ENCODE assay signal across 17 cellular contexts in the genomic region with DNA sequence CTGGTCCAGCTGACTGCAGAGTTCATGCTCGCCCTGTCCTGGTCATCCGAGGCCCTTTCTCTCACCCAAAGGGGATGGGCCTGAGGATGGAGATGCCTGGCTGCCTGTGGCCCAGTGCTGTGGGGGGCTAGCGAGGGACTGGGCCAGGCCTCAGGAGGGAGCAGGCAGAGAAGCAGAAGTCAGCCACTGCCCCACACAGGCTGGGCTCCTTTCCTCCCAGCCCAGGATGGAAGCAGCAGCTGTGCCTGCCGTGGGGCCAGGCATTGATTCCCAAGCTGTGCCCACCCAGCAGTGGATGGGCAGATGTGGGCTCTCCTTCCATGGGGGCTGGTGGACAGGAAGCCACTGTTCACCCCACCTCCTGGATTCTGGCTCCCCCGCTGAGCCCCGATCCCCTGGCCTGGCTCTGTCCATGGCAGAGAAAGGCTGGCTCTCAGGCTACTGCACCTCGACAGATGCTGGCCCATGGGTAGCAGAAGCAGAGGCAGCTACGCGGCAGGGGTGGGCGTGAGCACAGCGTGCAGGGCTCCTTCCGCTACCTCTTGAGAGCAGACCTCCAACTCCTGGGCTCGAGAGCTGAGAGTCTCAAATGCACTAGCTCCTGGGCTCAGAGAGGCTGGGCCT. TPM values are rescaled to one million over a fixed set of nuclear protein-coding genes. Genes with fewer than 3 reads are reported as not detected.
DNase-seq lines count a peak whose midpoint lies in the region; ATAC-seq and TF ChIP-seq lines count a peak whose summit lies in the region.
"Had no signal": no experiment of that assay in that cellular context is flagged by ENCODE, and none has a peak within 500 bp of the region (broad histone marks: within the 10 kb centered on the region; RNA-seq: fewer than 3 reads in every experiment).

No MANE protein-coding gene starts in this region.

- peak; percentile 21 for DNase-seq in DMS 273 (lab: John Stamatoyannopoulos, UW; ENCODE audit: unreplicated experiment)
- no peak for DNase-seq in DMS 273 treated with DMSO at 0.1 percent for 48 hours (lab: John Stamatoyannopoulos, UW)
- peak; percentile 77 for DNase-seq in chondrocyte (ENCODE audit: low spot score)
- peak; percentile 39 for DNase-seq in sciatic nerve (ENCODE audit: low spot score)
- no peak for DNase-seq in NCI-H2081 treated with DMSO at 0.1 percent for 48 hours (lab: John Stamatoyannopoulos, UW)
- DNase-seq in nucleus accumbens (lab: John Stamatoyannopoulos, UW): no peak
- DNase-seq: activated T-cell treated with anti-CD3 and anti-CD28 coated beads, Interleukin-2, amount 50 U/mL, for 4 hours; HFFc6; NCI-H1694; NCI-H69; SW 1271 had no signal

- intact Hi-C loops in sciatic nerve (cut with DNase I): no loop called here

- POLR2A ChIA-PET in HEK293 (lab: Yijun Ruan, JAX): no interaction called here

- no peak overlapping the region for H3K4me3 ChIP-seq in HEK293 (ENCODE audit: low read depth, low read length)
- H3K4me3 ChIP-seq: ovary had no signal

- TF ChIP-seq CTCF in HEK293 (tag by site-specific recombination; IDR thresholded peaks at IDR 0.05) (no peak), chondrocyte (IDR thresholded peaks at IDR 0.05) (no peak)

- no peaks in the 10 kb centered on the region for H3K9me3 ChIP-seq in HEK293 (ENCODE audit: control insufficient read depth, insufficient read depth, low read depth, low read length)
- H3K9me3 ChIP-seq: ovary had no signal

- H3K4me1 Mint-ChIP-seq in chondrocyte (ENCODE audit: low read depth): no peaks in the 10 kb centered on the region

- no peak overlapping the region for H3K4me3 Mint-ChIP-seq in chondrocyte (ENCODE audit: unreplicated experiment)
- H3K4me3 Mint-ChIP-seq: activated T-cell treated with anti-CD3 and anti-CD28 coated beads, Interleukin-2, amount 50 U/mL, for 4 hours; HFFc6 had no signal

- no peaks in the 10 kb centered on the region for H3K36me3 ChIP-seq in HEK293 (ENCODE audit: control insufficient read depth in 2 of 2, insufficient read depth in 1 of 2, low read length in 2 of 2)
- H3K36me3 ChIP-seq: ovary had no signal

- ATAC-seq in sciatic nerve (no peak), HG02798 (IDR thresholded peaks at IDR 0.05; ENCODE audit: poor library complexity, unreplicated experiment) (no peak)

- CTCF ChIA-PET in HEK293 (lab: Yijun Ruan, JAX): no interaction called here

- H3K27me3 Mint-ChIP-seq in chondrocyte (ENCODE audit: low read depth): peaks cover 2% of the 10 kb centered on the region

- no peak overlapping the region for H3K27ac Mint-ChIP-seq in chondrocyte (ENCODE audit: unreplicated experiment)
- H3K27ac Mint-ChIP-seq: HFFc6 had no signal

- H3K36me3 Mint-ChIP-seq in chondrocyte (ENCODE audit: low read depth): no peaks in the 10 kb centered on the region

- peaks cover 3% of the 10 kb centered on the region for H3K9me3 Mint-ChIP-seq in chondrocyte (ENCODE audit: low read depth)
- H3K9me3 Mint-ChIP-seq: activated T-cell treated with anti-CD3 and anti-CD28 coated beads, Interleukin-2, amount 50 U/mL, for 4 hours had no signal

- no peaks in the 10 kb centered on the region for H3K4me1 ChIP-seq in HEK293 (ENCODE audit: control insufficient read depth, insufficient read depth, low read length)

- no peak overlapping the region for H3K27ac ChIP-seq in HEK293 (ENCODE audit: extremely low read depth, low read depth, low read length)
- H3K27ac ChIP-seq: 22Rv1, C4-2B, ovary had no signal

TF ChIP-seq in HEK293, 187 proteins besides CTCF, POLR2A, EP300 and RAD21:
- TF ChIP-seq ZNF239 (tag by site-specific recombination; IDR thresholded peaks at IDR 0.05): no peak
- 0 out of 2 replicates have a peak, but pooled peaks have one; percentile 15 for TF ChIP-seq GLIS2 (tag by site-specific recombination; IDR thresholded peaks at IDR 0.05)
- TF ChIP-seq, protein P1, sequence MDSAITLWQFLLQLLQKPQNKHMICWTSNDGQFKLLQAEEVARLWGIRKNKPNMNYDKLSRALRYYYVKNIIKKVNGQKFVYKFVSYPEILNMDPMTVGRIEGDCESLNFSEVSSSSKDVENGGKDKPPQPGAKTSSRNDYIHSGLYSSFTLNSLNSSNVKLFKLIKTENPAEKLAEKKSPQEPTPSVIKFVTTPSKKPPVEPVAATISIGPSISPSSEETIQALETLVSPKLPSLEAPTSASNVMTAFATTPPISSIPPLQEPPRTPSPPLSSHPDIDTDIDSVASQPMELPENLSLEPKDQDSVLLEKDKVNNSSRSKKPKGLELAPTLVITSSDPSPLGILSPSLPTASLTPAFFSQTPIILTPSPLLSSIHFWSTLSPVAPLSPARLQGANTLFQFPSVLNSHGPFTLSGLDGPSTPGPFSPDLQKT (IDR thresholded peaks at IDR 0.05; ENCODE audit: borderline replicate concordance, low read depth, low read length): no peak
- no peak for TF ChIP-seq ZNF768 (tag by site-specific recombination; IDR thresholded peaks at IDR 0.05)
- TF ChIP-seq SETDB1 (IDR thresholded peaks at IDR 0.05; ENCODE audit: insufficient read length, low read length): no peak
- TF ChIP-seq, protein P2, sequence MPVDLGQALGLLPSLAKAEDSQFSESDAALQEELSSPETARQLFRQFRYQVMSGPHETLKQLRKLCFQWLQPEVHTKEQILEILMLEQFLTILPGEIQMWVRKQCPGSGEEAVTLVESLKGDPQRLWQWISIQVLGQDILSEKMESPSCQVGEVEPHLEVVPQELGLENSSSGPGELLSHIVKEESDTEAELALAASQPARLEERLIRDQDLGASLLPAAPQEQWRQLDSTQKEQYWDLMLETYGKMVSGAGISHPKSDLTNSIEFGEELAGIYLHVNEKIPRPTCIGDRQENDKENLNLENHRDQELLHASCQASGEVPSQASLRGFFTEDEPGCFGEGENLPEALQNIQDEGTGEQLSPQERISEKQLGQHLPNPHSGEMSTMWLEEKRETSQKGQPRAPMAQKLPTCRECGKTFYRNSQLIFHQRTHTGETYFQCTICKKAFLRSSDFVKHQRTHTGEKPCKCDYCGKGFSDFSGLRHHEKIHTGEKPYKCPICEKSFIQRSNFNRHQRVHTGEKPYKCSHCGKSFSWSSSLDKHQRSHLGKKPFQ (tag by site-specific recombination; IDR thresholded peaks at IDR 0.05): no peak

RNA-seq across cellular contexts. Expression of a gene that starts 24.6 kb away (rescaled TPM):
- total RNA-seq in chondrocyte: 1.8 to 2.9 TPM in 2 of 3 replicates, not detected in the other
- total RNA-seq in sciatic nerve: 2.0 TPM
- total RNA-seq: epithelial cell of proximal tubule, HFFc6 had no signal

Comparison
In these comparisons a context has a peak if more than half of its experiments do, and no peak if none do; other contexts are left out.
1. DNase-seq: peak in DMS 273 (single experiment), chondrocyte (single experiment) and sciatic nerve (single experiment); none in DMS 273 treated with DMSO at 0.1 percent for 48 hours (single experiment), NCI-H2081 treated with DMSO at 0.1 percent for 48 hours (single experiment) and nucleus accumbens (0 of 56).